In the genomic region with DNA sequence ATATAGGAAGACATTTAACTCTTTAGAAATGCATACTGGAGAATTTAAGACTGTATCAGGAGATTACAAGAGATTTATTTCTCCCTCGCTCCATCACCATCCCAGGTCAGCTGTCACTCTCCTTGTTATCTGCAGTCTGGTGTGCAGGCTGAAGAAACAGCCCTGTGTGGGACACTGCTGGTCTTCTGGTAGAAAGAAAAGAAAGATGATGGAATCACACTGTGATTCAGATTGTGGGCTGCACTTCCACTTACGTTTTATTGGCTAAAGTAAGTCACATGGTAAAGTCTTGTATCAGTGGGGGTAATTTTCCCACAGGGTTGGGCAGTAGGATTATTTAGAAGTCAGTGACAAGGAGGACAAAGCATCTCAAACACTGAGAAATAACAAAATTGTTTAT, we compare ENCODE assay signal across 18 cellular contexts.
"Had no signal": no experiment of that assay in that cellular context is flagged by ENCODE, and none has a peak within 500 bp of the region (broad histone marks: within the 10 kb centered on the region; RNA-seq: fewer than 3 reads in every experiment).

No MANE protein-coding gene starts in this region.

- DNase-seq: activated CD4-positive, alpha-beta T cell treated with anti-CD3 and anti-CD28 coated beads for 1 hour; activated CD4-positive, alpha-beta T cell treated with anti-CD3 and anti-CD28 coated beads, Interleukin-2, amount 50 U/mL, for 48 hours; activated CD8-positive, alpha-beta memory T cell treated with anti-CD3 and anti-CD28 coated beads, Interleukin-2, amount 10 ng/mL, durations not matched to agents 7 days and 5 days; activated naive CD4-positive, alpha-beta T cell treated with anti-CD3 and anti-CD28 coated beads, Interleukin-2, amount 50 U/mL, for 16 hours; activated T-cell treated with anti-CD3 and anti-CD28 coated beads, Interleukin-2, amount 50 U/mL, for 1 hour; amniotic stem cell; effector CD4-positive, alpha-beta T cell; esophagus squamous epithelium; foreskin fibroblast; hippocampal formation; kidney; left lung; mammary epithelial cell; naive thymus-derived CD4-positive, alpha-beta T cell; small intestine; stimulated activated CD4-positive, alpha-beta T cell treated with anti-CD3 and anti-CD28 coated beads, Interleukin-4, amount 100 ng/mL, for 24 hours; stimulated activated naive CD8-positive, alpha-beta T cell treated with anti-CD3 and anti-CD28 coated beads, Interleukin-15, Interleukin-2, amounts not matched to agents 100 U/mL and 50 U/mL, for 24 hours; transverse colon had no signal
